Comparison of ENCODE assay signal across 8 cellular contexts in genomic region chr14:77580477-77580876, GRCh38. TPM values are rescaled to one million over a fixed set of nuclear protein-coding genes. Genes with fewer than 3 reads are reported as not detected.
DNase-seq lines count a peak whose midpoint lies in the region; ATAC-seq lines count a peak whose summit lies in the region.

No MANE protein-coding gene starts in this region.

- peaks cover 16% of the 10 kb centered on the region for H3K36me3 ChIP-seq in effector memory CD4-positive, alpha-beta T cell (ENCODE audit: control insufficient read depth, insufficient read depth, low read length)
- peaks cover 5 to 14% (median 8%) of the 10 kb centered on the region in 5 donors for H3K36me3 ChIP-seq in subcutaneous abdominal adipose tissue (ENCODE audit: control insufficient read depth in 5 of 5, insufficient read depth in 5 of 5, low read length in 5 of 5)

- peaks cover 25% of the 10 kb centered on the region for H3K36me3 Mint-ChIP-seq in activated naive CD4-positive, alpha-beta T cell treated with anti-CD3 and anti-CD28 coated beads, Interleukin-2, amount 10 ng/mL, durations not matched to agents 7 days and 5 days
- H3K36me3 Mint-ChIP-seq in activated naive CD4-positive, alpha-beta T cell treated with anti-CD3 and anti-CD28 coated beads for 36 hours (ENCODE audit: low read depth), result peaks cover 3% of the 10 kb centered on the region

- no peaks in the 10 kb centered on the region for H3K27me3 ChIP-seq in effector memory CD4-positive, alpha-beta T cell (replicated peaks; ENCODE audit: control insufficient read depth, insufficient read depth, low read length, poor library complexity, severe bottlenecking)
- H3K27me3 ChIP-seq in subcutaneous abdominal adipose tissue (ENCODE audit: control insufficient read depth in 5 of 5, insufficient read depth in 4 of 5, low read length in 5 of 5), result no peaks in the 10 kb centered on the region

- H3K9ac ChIP-seq in subcutaneous abdominal adipose tissue (ENCODE audit: low read length in 5 of 5), result no peak overlapping the region

- no peaks in the 10 kb centered on the region for H3K9me3 Mint-ChIP-seq in activated naive CD4-positive, alpha-beta T cell treated with anti-CD3 and anti-CD28 coated beads, Interleukin-2, amount 10 ng/mL, durations not matched to agents 7 days and 5 days
- no peaks in the 10 kb centered on the region for H3K9me3 Mint-ChIP-seq in activated naive CD4-positive, alpha-beta T cell treated with anti-CD3 and anti-CD28 coated beads for 36 hours

- peak; percentile 5 for ATAC-seq in HG03520 (IDR thresholded peaks at IDR 0.05; ENCODE audit: unreplicated experiment)
- no peak for ATAC-seq in HG03025 (IDR thresholded peaks at IDR 0.05; ENCODE audit: low FRiP score, unreplicated experiment)
- ATAC-seq in HG03095 (IDR thresholded peaks at IDR 0.05; ENCODE audit: unreplicated experiment), result no peak

- CTCF ChIA-PET in activated naive CD4-positive, alpha-beta T cell treated with anti-CD3 and anti-CD28 coated beads, Interleukin-2, amount 10 ng/mL, durations not matched to agents 7 days and 5 days (lab: Charles Lee), result interaction anchor here (0.7 to 1.0 kb wide), 2 partner anchors 12 to 27 kb away, joined by 3 to 4 read pairs; no protein-coding TSS in a partner anchor
- CTCF ChIA-PET in activated naive CD4-positive, alpha-beta T cell treated with anti-CD3 and anti-CD28 coated beads for 36 hours (lab: Charles Lee), result interaction anchor here (0.7 kb wide), 1 partner anchor 33 kb away, joined by 3 read pairs; no protein-coding TSS in a partner anchor

- peak overlapping the region; percentile 84 for H3K27ac Mint-ChIP-seq in activated naive CD4-positive, alpha-beta T cell treated with anti-CD3 and anti-CD28 coated beads, Interleukin-2, amount 10 ng/mL, durations not matched to agents 7 days and 5 days
- H3K27ac Mint-ChIP-seq in activated naive CD4-positive, alpha-beta T cell treated with anti-CD3 and anti-CD28 coated beads for 36 hours, result no peak overlapping the region

- DNase-seq in activated naive CD4-positive, alpha-beta T cell treated with anti-CD3 and anti-CD28 coated beads, Interleukin-2, amount 10 ng/mL, durations not matched to agents 7 days and 5 days, result no peak
- no peak for DNase-seq in activated naive CD4-positive, alpha-beta T cell treated with anti-CD3 and anti-CD28 coated beads for 36 hours
- DNase-seq in effector memory CD4-positive, alpha-beta T cell, result no peak
- no peak for DNase-seq in activated effector memory CD4-positive, alpha-beta T cell treated with Interleukin-2 at 50 U/mL for 16 hours

- peak overlapping the region; percentile 22 for H3K4me3 ChIP-seq in effector memory CD4-positive, alpha-beta T cell (ENCODE audit: insufficient read depth, low read depth, low read length, poor library complexity, severe bottlenecking)
- no peak overlapping the region for H3K4me3 ChIP-seq in subcutaneous abdominal adipose tissue (ENCODE audit: low read depth in 1 of 5, low read length in 5 of 5)

- no peak overlapping the region for H3K4me3 Mint-ChIP-seq in activated naive CD4-positive, alpha-beta T cell treated with anti-CD3 and anti-CD28 coated beads, Interleukin-2, amount 10 ng/mL, durations not matched to agents 7 days and 5 days
- H3K4me3 Mint-ChIP-seq in activated naive CD4-positive, alpha-beta T cell treated with anti-CD3 and anti-CD28 coated beads for 36 hours, result no peak overlapping the region

- no peaks in the 10 kb centered on the region for H3K9me3 ChIP-seq in effector memory CD4-positive, alpha-beta T cell (ENCODE audit: control insufficient read depth, low read length)
- no peaks in the 10 kb centered on the region for H3K9me3 ChIP-seq in subcutaneous abdominal adipose tissue (ENCODE audit: control insufficient read depth in 5 of 5, low read length in 5 of 5)

- no peaks in the 10 kb centered on the region for H3K27me3 Mint-ChIP-seq in activated naive CD4-positive, alpha-beta T cell treated with anti-CD3 and anti-CD28 coated beads, Interleukin-2, amount 10 ng/mL, durations not matched to agents 7 days and 5 days
- no peaks in the 10 kb centered on the region for H3K27me3 Mint-ChIP-seq in activated naive CD4-positive, alpha-beta T cell treated with anti-CD3 and anti-CD28 coated beads for 36 hours (ENCODE audit: low read depth)

- H3K27ac ChIP-seq in effector memory CD4-positive, alpha-beta T cell (ENCODE audit: insufficient read depth, low read length, poor library complexity, severe bottlenecking), result peak overlapping the region; percentile 60
- peak overlapping the region; percentile 38 for H3K27ac ChIP-seq in subcutaneous abdominal adipose tissue (ENCODE audit: low read depth, low read length)

- peaks cover 34% of the 10 kb centered on the region for H3K4me1 Mint-ChIP-seq in activated naive CD4-positive, alpha-beta T cell treated with anti-CD3 and anti-CD28 coated beads, Interleukin-2, amount 10 ng/mL, durations not matched to agents 7 days and 5 days
- H3K4me1 Mint-ChIP-seq in activated naive CD4-positive, alpha-beta T cell treated with anti-CD3 and anti-CD28 coated beads for 36 hours (ENCODE audit: low read depth), result peaks cover 22% of the 10 kb centered on the region

- intact Hi-C loops in activated naive CD4-positive, alpha-beta T cell treated with anti-CD3 and anti-CD28 coated beads for 36 hours (cut with micrococcal nuclease), result loop anchor here (5.0 kb wide), 1 partner anchor 37 kb away; the partner anchor contains the start of gene SPTLC2

- peaks cover 7% of the 10 kb centered on the region for H3K4me1 ChIP-seq in effector memory CD4-positive, alpha-beta T cell (ENCODE audit: control insufficient read depth, insufficient read depth, low read length, poor library complexity, severe bottlenecking)
- H3K4me1 ChIP-seq in subcutaneous abdominal adipose tissue (ENCODE audit: control insufficient read depth in 5 of 5, insufficient read depth in 5 of 5, low read length in 5 of 5), result peaks cover 0 to 50% (median 10%) of the 10 kb centered on the region in 5 donors

RNA-seq across cellular contexts. Expression of gene SPTLC2, which starts 36.0 kb away (rescaled TPM):
- total RNA-seq in activated naive CD4-positive, alpha-beta T cell treated with anti-CD3 and anti-CD28 coated beads for 36 hours, result 10 to 100 TPM; 16.1 to 18.1 TPM
